Comparison of ENCODE assay signal across 9 cellular contexts in the genomic region with DNA sequence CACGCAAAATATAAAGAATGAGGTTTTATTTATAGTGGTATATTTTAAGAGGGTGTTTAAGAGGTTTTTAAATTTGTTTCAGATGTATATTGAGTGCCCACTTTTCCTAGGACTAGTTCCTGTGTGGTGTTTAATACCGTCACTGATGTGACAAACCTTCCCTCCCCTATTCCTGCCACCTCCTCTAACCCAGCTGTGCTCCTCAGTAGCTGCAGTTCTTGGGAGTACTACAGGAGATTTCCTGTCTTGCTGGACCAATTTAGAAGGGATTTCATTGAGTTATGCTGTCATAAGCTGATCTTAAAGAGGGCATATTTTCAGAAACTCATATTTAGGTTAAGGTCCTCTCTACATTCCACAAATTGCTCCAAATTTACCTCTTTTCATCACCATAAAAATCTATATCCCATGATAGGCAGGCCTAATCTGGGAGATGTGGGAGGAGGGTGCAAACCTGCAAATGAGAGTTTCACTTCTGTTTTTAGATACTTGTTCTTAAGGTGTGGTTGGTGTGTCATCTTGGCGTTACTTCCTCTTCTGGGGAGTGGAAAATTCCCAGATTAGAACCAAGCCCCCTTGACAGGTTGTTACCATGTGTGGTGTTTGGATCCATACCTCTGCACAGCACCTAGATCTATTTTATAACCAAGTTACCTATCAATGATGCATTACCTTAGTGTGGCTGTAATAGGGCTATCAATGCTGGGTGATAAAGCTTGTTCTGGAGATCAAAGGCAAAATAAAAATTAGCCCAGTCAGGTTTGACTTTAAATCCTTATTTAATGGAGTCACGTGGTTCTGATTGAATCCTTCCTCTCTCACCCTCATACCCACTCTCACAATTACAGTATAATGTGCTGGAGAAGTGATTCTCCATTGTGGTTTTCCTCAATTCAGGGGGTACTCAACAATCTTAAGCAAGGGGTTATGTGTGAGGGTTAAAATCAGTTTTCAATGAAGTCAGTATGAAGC.
DNase-seq lines count a peak whose midpoint lies in the region; ATAC-seq and TF ChIP-seq lines count a peak whose summit lies in the region.
"Had no signal": no experiment of that assay in that cellular context is flagged by ENCODE, and none has a peak within 500 bp of the region (broad histone marks: within the 10 kb centered on the region; RNA-seq: fewer than 3 reads in every experiment).

No MANE protein-coding gene starts in this region.

- 0 out of 2 replicates have a peak, but pooled peaks cover 4% of the 10 kb centered on the region for H4K20me1 ChIP-seq in SK-N-SH (ENCODE audit: insufficient read depth)

- no peak overlapping the region for H2AFZ ChIP-seq in SK-N-SH (ENCODE audit: low read depth)

- H3K4me2 ChIP-seq in SK-N-SH: no peak overlapping the region

- no peak overlapping the region for H3K9ac ChIP-seq in SK-N-SH

- no peak for TF ChIP-seq CTCF in SK-N-SH (IDR thresholded peaks at IDR 0.05)

- no peaks in the 10 kb centered on the region for H3K27me3 ChIP-seq in SK-N-SH (ENCODE audit: insufficient read depth)

- H3K79me2 ChIP-seq in SK-N-SH (ENCODE audit: insufficient read depth): peaks cover 50% of the 10 kb centered on the region

- peak; percentile 38 for DNase-seq in HT1080 (ENCODE audit: low read depth)
- DNase-seq in left colon: no peak
- DNase-seq in mucosa of gallbladder (ENCODE audit: low spot score): no peak
- no peak for DNase-seq in NCI-H1417 treated with DMSO at 0.1 percent for 48 hours (lab: John Stamatoyannopoulos, UW)
- DNase-seq in NCI-H446 (lab: John Stamatoyannopoulos, UW): no peak
- no peak for DNase-seq in SK-N-SH
- DNase-seq: NCI-H82 had no signal

- H3K36me3 ChIP-seq in SK-N-SH (replicated peaks in 1 of 2; ENCODE audit: control insufficient read depth in 1 of 2, insufficient read depth in 2 of 2, low read length in 1 of 2): peaks cover 0 to 66% of the 10 kb centered on the region in 2 experiments

- WGBS in SK-N-SH (ENCODE audit: low lambda C conversion rate): 85% methylated on average over 4 of the region's 4 CpGs

- POLR2A ChIA-PET in SK-N-SH (lab: Yijun Ruan, JAX): no interaction called here

- H3K27ac ChIP-seq in SK-N-SH (ENCODE audit: low read depth in 2 of 2, low read length in 1 of 2): no peak overlapping the region

- intact Hi-C loops in left colon (cut with DNase I, micrococcal nuclease): no loop called here

- peaks cover 0 to 9% of the 10 kb centered on the region in 2 experiments; a peak in 1 of 4 replicates for H3K4me1 ChIP-seq in SK-N-SH (ENCODE audit: control insufficient read depth in 1 of 2, insufficient read depth in 2 of 2, low read depth in 1 of 2, low read length in 1 of 2)

- H3K9me2 ChIP-seq in SK-N-SH: no peaks in the 10 kb centered on the region

- peaks cover 7% of the 10 kb centered on the region for H3F3A ChIP-seq in SK-N-SH (replicated peaks; ENCODE audit: insufficient read depth)

- TF ChIP-seq EP300 in SK-N-SH (IDR thresholded peaks at IDR 0.05; ENCODE audit: borderline replicate concordance in 1 of 2, low read depth in 1 of 2, low read length in 1 of 2): no peak

- H3K4me3 ChIP-seq in SK-N-SH (ENCODE audit: low read depth in 2 of 2, low read length in 1 of 2): no peak overlapping the region

- no peak for TF ChIP-seq RAD21 in SK-N-SH (IDR thresholded peaks at IDR 0.05; ENCODE audit: low read length)

- ATAC-seq in GM18873 (IDR thresholded peaks at IDR 0.05; ENCODE audit: low FRiP score, unreplicated experiment): peak; percentile 97
- peak; percentile 95 for ATAC-seq in HG02588 (IDR thresholded peaks at IDR 0.05; ENCODE audit: unreplicated experiment)
- ATAC-seq in left colon: peak; percentile 56

- CTCF ChIA-PET in SK-N-SH (lab: Yijun Ruan, JAX): interaction anchor here (0.6 to 1.5 kb wide), 3 partner anchors 9 to 51 kb away, joined by 3 to 6 read pairs (median 5); no protein-coding TSS in a partner anchor

- peaks cover 11% of the 10 kb centered on the region; the same call in 1 of the 2 replicates for H3K9me3 ChIP-seq in SK-N-SH

TF ChIP-seq in SK-N-SH, 30 proteins besides CTCF, POLR2A, EP300 and RAD21:
- no peak for TF ChIP-seq FOXM1 (IDR thresholded peaks at IDR 0.05; ENCODE audit: low read depth)
- TF ChIP-seq, protein P1, sequence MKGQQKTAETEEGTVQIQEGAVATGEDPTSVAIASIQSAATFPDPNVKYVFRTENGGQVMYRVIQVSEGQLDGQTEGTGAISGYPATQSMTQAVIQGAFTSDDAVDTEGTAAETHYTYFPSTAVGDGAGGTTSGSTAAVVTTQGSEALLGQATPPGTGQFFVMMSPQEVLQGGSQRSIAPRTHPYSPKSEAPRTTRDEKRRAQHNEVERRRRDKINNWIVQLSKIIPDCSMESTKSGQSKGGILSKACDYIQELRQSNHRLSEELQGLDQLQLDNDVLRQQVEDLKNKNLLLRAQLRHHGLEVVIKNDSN (IDR thresholded peaks at IDR 0.05; ENCODE audit: borderline replicate concordance, low read depth): no peak
- TF ChIP-seq MXI1 (IDR thresholded peaks at IDR 0.05; ENCODE audit: low read depth, low read length): no peak
- no peak for TF ChIP-seq SIN3A (IDR thresholded peaks at IDR 0.05; ENCODE audit: borderline replicate concordance, low read depth, low read length)
- no peak for TF ChIP-seq ELF1 (IDR thresholded peaks at IDR 0.05)
- no peak for TF ChIP-seq CHD2 (IDR thresholded peaks at IDR 0.05; ENCODE audit: low read length, partially characterized antibody)
- no peak for TF ChIP-seq TCF12 (IDR thresholded peaks at IDR 0.05)
- TF ChIP-seq TEAD4 (IDR thresholded peaks at IDR 0.05; ENCODE audit: borderline replicate concordance, insufficient read depth): no peak
- TF ChIP-seq FOSL2 (IDR thresholded peaks at IDR 0.05; ENCODE audit: borderline replicate concordance, low read depth): no peak
- TF ChIP-seq TAF1 (IDR thresholded peaks at IDR 0.05; ENCODE audit: borderline replicate concordance, low read depth, low read length): no peak
- TF ChIP-seq RFX5 (IDR thresholded peaks at IDR 0.05; ENCODE audit: low read length): no peak
